Comparison of ENCODE assay signal across 9 cellular contexts in the genomic region with DNA sequence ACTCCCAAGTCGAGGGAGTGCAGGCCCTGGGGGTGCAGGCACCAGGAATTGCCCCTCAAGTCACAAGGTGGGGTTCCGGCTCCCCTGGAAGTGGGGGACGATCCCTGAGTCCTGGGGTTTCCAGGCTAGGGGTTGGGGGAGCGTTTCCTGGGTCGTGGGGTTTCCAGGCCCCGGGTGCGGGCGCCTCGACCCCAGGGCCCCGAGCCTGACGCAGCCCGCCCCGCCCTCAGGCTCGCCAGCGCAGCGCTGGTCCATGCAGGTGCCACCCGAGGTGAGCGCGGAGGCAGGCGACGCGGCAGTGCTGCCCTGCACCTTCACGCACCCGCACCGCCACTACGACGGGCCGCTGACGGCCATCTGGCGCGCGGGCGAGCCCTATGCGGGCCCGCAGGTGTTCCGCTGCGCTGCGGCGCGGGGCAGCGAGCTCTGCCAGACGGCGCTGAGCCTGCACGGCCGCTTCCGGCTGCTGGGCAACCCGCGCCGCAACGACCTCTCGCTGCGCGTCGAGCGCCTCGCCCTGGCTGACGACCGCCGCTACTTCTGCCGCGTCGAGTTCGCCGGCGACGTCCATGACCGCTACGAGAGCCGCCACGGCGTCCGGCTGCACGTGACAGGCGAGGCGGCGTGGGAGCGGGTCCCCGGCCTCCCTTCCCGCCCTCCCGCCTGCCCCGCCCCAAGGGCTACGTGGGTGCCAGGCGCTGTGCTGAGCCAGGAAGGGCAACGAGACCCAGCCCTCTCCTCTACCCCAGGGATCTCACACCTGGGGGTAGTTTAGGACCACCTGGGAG. TPM values are rescaled to one million over a fixed set of nuclear protein-coding genes. Genes with fewer than 3 reads are reported as not detected.
DNase-seq lines count a peak whose midpoint lies in the region; ATAC-seq and TF ChIP-seq lines count a peak whose summit lies in the region.
"Had no signal": no experiment of that assay in that cellular context is flagged by ENCODE, and none has a peak within 500 bp of the region (broad histone marks: within the 10 kb centered on the region; RNA-seq: fewer than 3 reads in every experiment).

No MANE protein-coding gene starts in this region.

- ATAC-seq in GM21723 (IDR thresholded peaks at IDR 0.05; ENCODE audit: unreplicated experiment) (peak; percentile 67), activated B cell treated with CpG ODN at 0.5 μM for 24 hours (ENCODE audit: low read depth) (peak; percentile 42), natural killer cell (peak; percentile 76 to 89 (median 88)), aorta (ENCODE audit: low FRiP score) (peak; percentile 45), HG02938 (IDR thresholded peaks at IDR 0.05; ENCODE audit: unreplicated experiment) (no peak)

- no peak for DNase-seq in AG04450 (ENCODE audit: low read depth, low spot score)
- no peak for DNase-seq in activated B cell treated with CpG ODN at 0.5 μM for 24 hours
- DNase-seq in endothelial cell (ENCODE audit: low spot score): peak; percentile 72
- DNase-seq in natural killer cell: peak; percentile 54
- peak; percentile 83 to 89 for DNase-seq in aorta
- DNase-seq in HEK293T (ENCODE audit: extremely low spot score): no peak

- H3K4me1 Mint-ChIP-seq in activated B cell treated with CpG ODN at 0.5 μM for 24 hours (peaks cover 10% of the 10 kb centered on the region), endothelial cell (ENCODE audit: unreplicated experiment) (peaks cover 13% of the 10 kb centered on the region), natural killer cell (peaks cover 17 to 23% of the 10 kb centered on the region in 2 donors)

- H3K27me3 ChIP-seq in AG04450 (ENCODE audit: control insufficient read depth, insufficient read depth, low read length): no peaks in the 10 kb centered on the region
- no peaks in the 10 kb centered on the region for H3K27me3 ChIP-seq in aorta (ENCODE audit: control insufficient read depth in 1 of 2, insufficient read depth in 2 of 2, low read length in 1 of 2)

- H3K36me3 Mint-ChIP-seq in activated B cell treated with CpG ODN at 0.5 μM for 24 hours (ENCODE audit: low read depth): no peaks in the 10 kb centered on the region
- H3K36me3 Mint-ChIP-seq in endothelial cell (ENCODE audit: low read depth, unreplicated experiment): peaks cover 5% of the 10 kb centered on the region
- no peaks in the 10 kb centered on the region for H3K36me3 Mint-ChIP-seq in natural killer cell

- H3K27ac Mint-ChIP-seq in activated B cell treated with CpG ODN at 0.5 μM for 24 hours: no peak overlapping the region
- no peak overlapping the region for H3K27ac Mint-ChIP-seq in endothelial cell (ENCODE audit: unreplicated experiment)
- no peak overlapping the region for H3K27ac Mint-ChIP-seq in natural killer cell

- H3K27ac ChIP-seq in AG04450 (ENCODE audit: low read depth, low read length) (no peak overlapping the region), aorta (ENCODE audit: low read depth in 1 of 2, low read length in 2 of 2) (no peak overlapping the region)

- no peak overlapping the region for H3K4me3 ChIP-seq in AG04450 (ENCODE audit: low read depth, low read length)
- no peak overlapping the region for H3K4me3 ChIP-seq in aorta (ENCODE audit: low read length in 2 of 2)

- H3K4me3 Mint-ChIP-seq in activated B cell treated with CpG ODN at 0.5 μM for 24 hours (no peak overlapping the region), endothelial cell (ENCODE audit: unreplicated experiment) (no peak overlapping the region), natural killer cell (peak overlapping the region; percentile 85)

- CTCF ChIA-PET in AG04450 (lab: Charles Lee) (interaction anchor here (1.3 to 1.4 kb wide), 2 partner anchors 115 to 147 kb away, joined by 3 to 4 read pairs; no protein-coding TSS in a partner anchor), activated B cell treated with CpG ODN at 0.5 μM for 24 hours (lab: Charles Lee) (no interaction called here), HEK293T (lab: Yijun Ruan, JAX) (no interaction called here)

- no peaks in the 10 kb centered on the region for H3K36me3 ChIP-seq in aorta (ENCODE audit: control insufficient read depth in 1 of 2, insufficient read depth in 2 of 2, low read length in 1 of 2)

- H3K9me3 ChIP-seq in AG04450 (ENCODE audit: control insufficient read depth, insufficient read depth, low read length): no peaks in the 10 kb centered on the region
- H3K9me3 ChIP-seq in aorta (ENCODE audit: control insufficient read depth, low read length): no peaks in the 10 kb centered on the region

- peaks cover 51% of the 10 kb centered on the region for H3K27me3 Mint-ChIP-seq in activated B cell treated with CpG ODN at 0.5 μM for 24 hours
- peaks cover 26% of the 10 kb centered on the region for H3K27me3 Mint-ChIP-seq in endothelial cell (ENCODE audit: unreplicated experiment)
- H3K27me3 Mint-ChIP-seq in natural killer cell (ENCODE audit: low read depth in 2 of 2): peaks cover 19 to 31% of the 10 kb centered on the region in 2 donors

- intact Hi-C loops in activated B cell treated with CpG ODN at 0.5 μM for 24 hours (cut with micrococcal nuclease): loop anchor here (2.0 to 5.0 kb wide), 2 partner anchors 41 to 170 kb away; no protein-coding TSS in a partner anchor
- intact Hi-C loops in natural killer cell (cut with micrococcal nuclease): loop anchor here (2.0 kb wide), 2 partner anchors 115 to 147 kb away; no protein-coding TSS in a partner anchor
- intact Hi-C loops in aorta (cut with DNase I): loop anchor here (2.0 kb wide), 2 partner anchors 115 to 147 kb away; no protein-coding TSS in a partner anchor

- TF ChIP-seq CTCF in AG04450 (IDR thresholded peaks at IDR 0.05; ENCODE audit: low read depth, low read length) (0 out of 2 replicates have a peak, but pooled peaks have one; percentile 17), activated B cell treated with CpG ODN at 0.5 μM for 24 hours (IDR thresholded peaks at IDR 0.05) (no peak), endothelial cell (IDR thresholded peaks at IDR 0.05; ENCODE audit: unreplicated experiment) (no peak), natural killer cell (IDR thresholded peaks at IDR 0.05) (peak; percentile 33)

- 5 to 8% methylated on average over 45 to 84 of the region's 84 CpGs for WGBS in aorta, 2 donors

- no peaks in the 10 kb centered on the region for H3K9me3 Mint-ChIP-seq in activated B cell treated with CpG ODN at 0.5 μM for 24 hours
- no peaks in the 10 kb centered on the region for H3K9me3 Mint-ChIP-seq in endothelial cell (ENCODE audit: unreplicated experiment)
- H3K9me3 Mint-ChIP-seq in natural killer cell: no peaks in the 10 kb centered on the region

- POLR2A ChIA-PET in AG04450 (lab: Yijun Ruan, JAX): no interaction called here
- POLR2A ChIA-PET in activated B cell treated with CpG ODN at 0.5 μM for 24 hours (lab: Charles Lee): no interaction called here
- POLR2A ChIA-PET in HEK293T (lab: Yijun Ruan, JAX): no interaction called here

- H3K4me1 ChIP-seq in aorta (ENCODE audit: control insufficient read depth in 1 of 2, insufficient read depth in 2 of 2, low read length in 2 of 2): no peaks in the 10 kb centered on the region

TF ChIP-seq in HEK293T, 16 proteins besides CTCF, POLR2A, EP300 and RAD21:
- no peak for TF ChIP-seq NFRKB (IDR thresholded peaks at IDR 0.05)
- no peak for TF ChIP-seq HDGF (IDR thresholded peaks at IDR 0.05; ENCODE audit: borderline replicate concordance)
- TF ChIP-seq FOXA1 (IDR thresholded peaks at IDR 0.05): no peak
- TF ChIP-seq PKNOX1 (IDR thresholded peaks at IDR 0.05): no peak
- no peak for TF ChIP-seq CTBP1 (IDR thresholded peaks at IDR 0.05; ENCODE audit: borderline replicate concordance)
- TF ChIP-seq ARNT (IDR thresholded peaks at IDR 0.05): no peak
- TF ChIP-seq FOXM1 (IDR thresholded peaks at IDR 0.05; ENCODE audit: borderline replicate concordance): no peak
- no peak for TF ChIP-seq BHLHE40 (IDR thresholded peaks at IDR 0.05; ENCODE audit: borderline replicate concordance)
- TF ChIP-seq ELF4 (IDR thresholded peaks at IDR 0.05): no peak
- no peak for TF ChIP-seq ZNF384 (IDR thresholded peaks at IDR 0.05)
- no peak for TF ChIP-seq SP1 (IDR thresholded peaks at IDR 0.05)
- no peak for TF ChIP-seq SUZ12 (IDR thresholded peaks at IDR 0.05)
- TF ChIP-seq LEF1 (IDR thresholded peaks at IDR 0.05; ENCODE audit: borderline replicate concordance): no peak
- TF ChIP-seq TARDBP (IDR thresholded peaks at IDR 0.05): no peak

RNA-seq across cellular contexts. Expression of gene SIGLEC15, which starts 12.0 kb away (rescaled TPM):
- polyA plus RNA-seq in AG04450 (2011; rRNA removed): 1.5 and 1.6 TPM in 2 replicates
- polyA minus RNA-seq in AG04450 (2011; rRNA and poly(A)+ RNA removed): 0.56 and 1.6 TPM in 2 replicates
- not detected in 2 replicates for total RNA-seq in activated B cell treated with CpG ODN at 0.5 μM for 24 hours
- 2.7 TPM for total RNA-seq in endothelial cell (ENCODE audit: unreplicated experiment)
- total RNA-seq in natural killer cell: not detected
- total RNA-seq in aorta: 1 to 10 TPM in 1 of 2 donors, under 1 TPM in 1; 0.91 to 1.2 TPM
- polyA plus RNA-seq in aorta: under 1 TPM in 1 of 2 donors, not detected in 1; 0.33 TPM
- total RNA-seq: activated CD8-positive, alpha-beta memory T cell treated with anti-CD3 and anti-CD28 coated beads for 36 hours had no signal

Comparison
In these comparisons a context has a peak if more than half of its experiments do, and no peak if none do; other contexts are left out.
1. DNase-seq: peak in endothelial cell (single experiment), natural killer cell (single experiment) and aorta (2 of 2); none in AG04450 (single experiment), activated B cell treated with CpG ODN at 0.5 μM for 24 hours (single experiment) and HEK293T (single experiment).
2. CTCF ChIP-seq: peak in AG04450 (single experiment) and natural killer cell (single experiment); none in activated B cell treated with CpG ODN at 0.5 μM for 24 hours (single experiment) and endothelial cell (single experiment).